8 cellular contexts compared by ENCODE assay signal in genomic region chr18:49415441-49415840, GRCh38. TPM values are rescaled to one million over a fixed set of nuclear protein-coding genes. Genes with fewer than 3 reads are reported as not detected.
A peak's percentile ranks its signal among the peaks of the same experiment; 100 is the strongest.
DNase-seq lines count a peak whose midpoint lies in the region; ATAC-seq and TF ChIP-seq lines count a peak whose summit lies in the region.
"Not testable (repeated sequence)": the region's sequence is repeated elsewhere in the genome, so short reads cannot be mapped to it uniquely, and the experiment has no call there.

No MANE protein-coding gene starts in this region.

- not testable (repeated sequence) for H3K9me3 ChIP-seq in OCI-LY3 (ENCODE audit: insufficient read depth, low read length); adipocyte (ENCODE audit: control insufficient read depth, low read length); esophagus squamous epithelium; right lobe of liver

- TF ChIP-seq POLR2A in esophagus squamous epithelium (IDR thresholded peaks at IDR 0.05); right lobe of liver (IDR thresholded peaks at IDR 0.05): not testable (repeated sequence)

- not testable (repeated sequence) for H3K4me3 ChIP-seq in BJ (ENCODE audit: low read depth, low read length); GM12875 (ENCODE audit: low read depth, low read length); LNCaP clone FGC (ENCODE audit: low read depth, low read length); OCI-LY3 (ENCODE audit: low read length); adipocyte (ENCODE audit: low read length); esophagus squamous epithelium; right lobe of liver

- POLR2A ChIA-PET in BJ (lab: Charles Lee) = interaction anchor here (0.6 kb wide), 1 partner anchor 13 kb away, joined by 4 read pairs; no protein-coding TSS in a partner anchor

- DNase-seq in BJ (ENCODE audit: low read depth) (peak; percentile 41), LNCaP clone FGC (ENCODE audit: low read depth) (peak; percentile 50), adipocyte (ENCODE audit: low read depth) (peak; percentile 83), smooth muscle cell of the brain vasculature (ENCODE audit: low read depth, low spot score) (peak; percentile 24)
- not testable (repeated sequence) for DNase-seq in esophagus squamous epithelium (lab: John Stamatoyannopoulos, UW); right lobe of liver

- not testable (repeated sequence) for H3K27ac ChIP-seq in OCI-LY3 (ENCODE audit: low read length); esophagus squamous epithelium; right lobe of liver

- not testable (repeated sequence) for H3K9ac ChIP-seq in OCI-LY3 (ENCODE audit: low read length); adipocyte (ENCODE audit: low read length)

- not testable (repeated sequence) for H3K27me3 ChIP-seq in BJ (ENCODE audit: control insufficient read depth, insufficient read depth, low read length); OCI-LY3 (ENCODE audit: low read depth, low read length); adipocyte (replicated peaks; ENCODE audit: control insufficient read depth, insufficient read depth, low read length); esophagus squamous epithelium; right lobe of liver

- not testable (repeated sequence) for H3K36me3 ChIP-seq in BJ (ENCODE audit: control insufficient read depth, insufficient read depth, low read length); OCI-LY3 (replicated peaks; ENCODE audit: low read depth, low read length); right lobe of liver
- H3K36me3 ChIP-seq in adipocyte (ENCODE audit: control insufficient read depth, insufficient read depth, low read length, severe bottlenecking) (peaks cover 10% of the 10 kb centered on the region), esophagus squamous epithelium (peaks cover 0 to 17% (median 5%) of the 10 kb centered on the region in 3 donors)

- ATAC-seq in right lobe of liver = peak; percentile 84 to 93 (median 89)

- H3K4me2 ChIP-seq in OCI-LY3 (ENCODE audit: low read length) = not testable (repeated sequence)

- not testable (repeated sequence) for H3K4me1 ChIP-seq in OCI-LY3 (ENCODE audit: low read length); adipocyte (ENCODE audit: control insufficient read depth, insufficient read depth, low read length)
- H3K4me1 ChIP-seq in esophagus squamous epithelium = peaks cover 0 to 10% (median 0%) of the 10 kb centered on the region in 3 donors
- peaks cover 0 to 19% (median 0%) of the 10 kb centered on the region in 4 donors for H3K4me1 ChIP-seq in right lobe of liver

- peaks cover 18% of the 10 kb centered on the region; the same call in 1 of the 2 replicates for H4K20me1 ChIP-seq in OCI-LY3 (ENCODE audit: insufficient read depth, low read length)

- not testable (repeated sequence) for H2AFZ ChIP-seq in OCI-LY3 (ENCODE audit: low read depth, low read length)

- CTCF ChIA-PET in BJ (lab: Yijun Ruan, JAX) = interaction anchor here (0.9 to 2.3 kb wide), 11 partner anchors 9 to 464 kb away, joined by 3 to 13 read pairs (median 3); no protein-coding TSS in a partner anchor

- peak; percentile 51 for TF ChIP-seq CTCF in BJ (IDR thresholded peaks at IDR 0.05; ENCODE audit: insufficient read depth, low read depth, low read length)
- 0 out of 2 replicates have a peak, but pooled peaks have one; percentile 12 for TF ChIP-seq CTCF in GM12875 (IDR thresholded peaks at IDR 0.05; ENCODE audit: borderline replicate concordance, insufficient read depth, low read depth, low read length)
- TF ChIP-seq CTCF in LNCaP clone FGC (IDR thresholded peaks at IDR 0.05; ENCODE audit: control insufficient read depth, extremely low read depth, insufficient read depth) = peak; percentile 64
- TF ChIP-seq CTCF in OCI-LY3 (IDR thresholded peaks at IDR 0.05; ENCODE audit: low read depth, low read length) = peak; percentile 82
- peak in 5 of 6 experiments; percentile 35 to 65 (median 40) for TF ChIP-seq CTCF in esophagus squamous epithelium (IDR thresholded peaks at IDR 0.05)
- TF ChIP-seq CTCF in right lobe of liver (IDR thresholded peaks at IDR 0.05) = peak; percentile 52 to 59 (median 56)

- intact Hi-C loops in esophagus squamous epithelium (cut with DNase I) = not testable (repeated sequence)
- intact Hi-C loops in right lobe of liver (cut with DNase I) = loop anchor here in 1 of 2 donors (10.0 kb wide), 1 partner anchor 741 kb away; no protein-coding TSS in a partner anchor

- H3K79me2 ChIP-seq in OCI-LY3 (ENCODE audit: low read length) = not testable (repeated sequence)

- 13% methylated on average over 1 of the region's 1 CpG; no CpG with 5 or more reads in 1 of the 2 donors for WGBS in esophagus squamous epithelium, 2 donors
- WGBS in right lobe of liver (ENCODE audit: insufficient coverage, low coverage, low lambda C conversion rate, missing lambda C conversion rate) = 71% methylated on average over 1 of the region's 1 CpG

RNA-seq across cellular contexts. Expression of gene DYM, which starts 45.0 kb away (rescaled TPM):
- 50.8 and 73.0 TPM in 2 replicates for polyA plus RNA-seq in BJ (2011; rRNA removed)
- 54.1 and 78.1 TPM in 2 replicates for polyA minus RNA-seq in BJ (2011; rRNA and poly(A)+ RNA removed)
- total RNA-seq in esophagus squamous epithelium (10 to 100 TPM; 23.9 to 63.7 (median 55.1) TPM), right lobe of liver (10 to 100 TPM; 19.0 to 31.1 (median 25.7) TPM)

Comparison
In these comparisons a context has a peak if more than half of its experiments do, and no peak if none do; other contexts are left out.
1. CTCF ChIP-seq: peak in every context shown above with its lines; median percentile 82 in OCI-LY3; 64 in LNCaP clone FGC; 56 in right lobe of liver; 51 in BJ; 40 in esophagus squamous epithelium; 12 in GM12875.